1 cellular context compared by ENCODE assay signal in the genomic region with DNA sequence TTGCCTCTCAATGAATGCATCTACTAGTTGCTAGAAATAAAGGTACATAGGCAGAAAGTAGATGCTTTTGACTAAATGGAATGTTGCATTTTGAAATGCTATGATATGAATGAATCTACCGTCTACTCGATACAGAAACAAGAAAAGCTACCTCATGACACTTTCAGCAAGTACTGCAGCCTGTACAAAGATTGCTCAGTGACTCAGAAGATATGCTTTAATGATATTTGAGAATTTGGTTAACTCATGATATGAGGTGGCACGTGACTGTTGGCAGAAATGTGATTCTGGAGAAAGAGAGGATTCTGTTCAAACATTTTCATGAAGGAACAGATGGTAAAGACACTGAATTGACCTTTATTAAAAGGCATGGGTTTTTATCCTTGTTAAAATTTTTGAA.
TF ChIP-seq lines count a peak whose summit lies in the region.

No MANE protein-coding gene starts in this region.

TF ChIP-seq in IMR-90, 13 proteins besides CTCF, POLR2A, EP300 and RAD21 (continued from another document):
- TF ChIP-seq, protein P1, sequence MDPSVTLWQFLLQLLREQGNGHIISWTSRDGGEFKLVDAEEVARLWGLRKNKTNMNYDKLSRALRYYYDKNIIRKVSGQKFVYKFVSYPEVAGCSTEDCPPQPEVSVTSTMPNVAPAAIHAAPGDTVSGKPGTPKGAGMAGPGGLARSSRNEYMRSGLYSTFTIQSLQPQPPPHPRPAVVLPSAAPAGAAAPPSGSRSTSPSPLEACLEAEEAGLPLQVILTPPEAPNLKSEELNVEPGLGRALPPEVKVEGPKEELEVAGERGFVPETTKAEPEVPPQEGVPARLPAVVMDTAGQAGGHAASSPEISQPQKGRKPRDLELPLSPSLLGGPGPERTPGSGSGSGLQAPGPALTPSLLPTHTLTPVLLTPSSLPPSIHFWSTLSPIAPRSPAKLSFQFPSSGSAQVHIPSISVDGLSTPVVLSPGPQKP (IDR thresholded peaks at IDR 0.05; ENCODE audit: borderline replicate concordance, low read depth, low read length), result no peak
- TF ChIP-seq NFE2L2 (IDR thresholded peaks at IDR 0.05; ENCODE audit: low read depth, low read length), result no peak
- TF ChIP-seq FOS (IDR thresholded peaks at IDR 0.05; ENCODE audit: low read depth, low read length), result no peak
- TF ChIP-seq MXI1 (IDR thresholded peaks at IDR 0.05; ENCODE audit: borderline replicate concordance, low read depth, low read length), result no peak
- no peak for TF ChIP-seq RCOR1 (IDR thresholded peaks at IDR 0.05; ENCODE audit: insufficient replicate concordance, low read length)
- no peak for TF ChIP-seq CEBPB (IDR thresholded peaks at IDR 0.05; ENCODE audit: low read depth, low read length)
